In the genomic region with DNA sequence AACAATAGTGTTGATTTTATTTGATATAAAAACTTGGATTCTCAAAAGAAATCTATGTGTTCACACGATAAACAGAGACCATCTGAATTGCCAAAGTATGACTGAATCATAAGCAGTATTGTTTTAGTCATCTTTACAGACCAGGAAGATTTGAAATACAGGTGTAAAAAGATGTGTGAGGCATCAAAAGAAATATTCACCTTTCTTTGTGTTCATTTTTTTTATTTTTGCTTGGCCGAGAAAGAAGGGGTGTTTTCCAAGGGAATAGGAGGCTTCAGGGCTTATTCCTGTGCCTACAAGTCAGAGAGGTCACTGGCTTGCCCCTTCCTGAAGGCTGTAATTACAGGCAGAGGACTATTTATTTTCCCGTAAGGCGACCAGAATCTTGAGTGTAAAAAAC, we compare ENCODE assay signal across 12 cellular contexts. TPM values are rescaled to one million over a fixed set of nuclear protein-coding genes. Genes with fewer than 3 reads are reported as not detected.
DNase-seq lines count a peak whose midpoint lies in the region; ATAC-seq and TF ChIP-seq lines count a peak whose summit lies in the region.
"Had no signal": no experiment of that assay in that cellular context is flagged by ENCODE, and none has a peak within 500 bp of the region (broad histone marks: within the 10 kb centered on the region; RNA-seq: fewer than 3 reads in every experiment).

No MANE protein-coding gene starts in this region.

- H4K20me1 ChIP-seq in IMR-90 (ENCODE audit: insufficient read depth, low read length) (no peaks in the 10 kb centered on the region), PC-9 (ENCODE audit: insufficient read depth) (no peaks in the 10 kb centered on the region)

- no peak overlapping the region for H3K23ac ChIP-seq in IMR-90 (ENCODE audit: low read depth, low read length)

- TF ChIP-seq CTCF in IMR-90 (conservative IDR thresholded peaks at IDR 0.05; ENCODE audit: low read depth, low read length) (no peak), PC-9 (conservative IDR thresholded peaks at IDR 0.05) (no peak), epithelial cell of esophagus (IDR thresholded peaks at IDR 0.05; ENCODE audit: insufficient read depth, low read depth, low read length, missing control alignments) (no peak)

- TF ChIP-seq RAD21 in IMR-90 (IDR thresholded peaks at IDR 0.05; ENCODE audit: low read length), result no peak

- H3K4me1 ChIP-seq in IMR-90 (ENCODE audit: control insufficient read depth, insufficient read depth, low read length) (peaks cover 6% of the 10 kb centered on the region), PC-9 (replicated peaks; ENCODE audit: insufficient read depth) (peaks cover 73% of the 10 kb centered on the region), skeletal muscle satellite cell (ENCODE audit: control insufficient read depth, insufficient read depth, low read length) (peaks cover 90% of the 10 kb centered on the region)

- no peak overlapping the region for H3K4me2 ChIP-seq in IMR-90 (ENCODE audit: low read depth, low read length)
- H3K4me2 ChIP-seq in PC-9, result peak overlapping the region; percentile 10; the same call in 1 of the 2 replicates
- peak overlapping the region; percentile 24 for H3K4me2 ChIP-seq in skeletal muscle satellite cell (ENCODE audit: low read length)

- ATAC-seq in IMR-90 (ENCODE audit: low read depth), result no peak
- ATAC-seq: Right ventricle myocardium inferior had no signal

- H2AK9ac ChIP-seq in IMR-90 (replicated peaks; ENCODE audit: low read depth, low read length, poor library complexity), result no peak overlapping the region

- H3K36me3 ChIP-seq in IMR-90 (ENCODE audit: control insufficient read depth, insufficient read depth, low read length), result no peaks in the 10 kb centered on the region
- peaks cover 7% of the 10 kb centered on the region; the same call in 1 of the 2 replicates for H3K36me3 ChIP-seq in PC-9 (ENCODE audit: low read depth)
- peaks cover 10% of the 10 kb centered on the region for H3K36me3 ChIP-seq in skeletal muscle satellite cell (ENCODE audit: insufficient read depth, low read length)

- no peaks in the 10 kb centered on the region for H3K27me3 ChIP-seq in IMR-90 (ENCODE audit: control insufficient read depth, insufficient read depth, low read length)
- H3K27me3 ChIP-seq in PC-9 (ENCODE audit: insufficient read depth, low read depth), result no peaks in the 10 kb centered on the region
- H3K27me3 ChIP-seq in skeletal muscle satellite cell (ENCODE audit: control insufficient read depth, insufficient read depth, low read length), result no peaks in the 10 kb centered on the region

- H3K4ac ChIP-seq in IMR-90 (ENCODE audit: low read depth, low read length), result no peak overlapping the region

- no peak overlapping the region for H3K14ac ChIP-seq in IMR-90 (replicated peaks; ENCODE audit: low read depth, low read length)

- no peak overlapping the region for H2AFZ ChIP-seq in IMR-90 (replicated peaks; ENCODE audit: low read length, poor library complexity)
- H2AFZ ChIP-seq in PC-9, result no peak overlapping the region

- no CpG with 5 or more reads among the region's 4 CpGs for WGBS in IMR-90 (ENCODE audit: extremely low coverage in 2 of 2, insufficient read length in 1 of 2), 2 experiments

- BruUV-seq in IMR-90 (replicated peaks; lab: Mats Ljungman, UMichigan) (no TSS peak), PC-9 (replicated peaks; lab: Mats Ljungman, UMichigan) (no TSS peak)

- H2AK5ac ChIP-seq in IMR-90 (ENCODE audit: low read depth, low read length), result no peak overlapping the region

- H3K18ac ChIP-seq in IMR-90 (ENCODE audit: low read depth, low read length), result 0 out of 2 replicates have a peak overlapping the region, but pooled peaks have one; percentile 6

- intact Hi-C loops in IMR-90 (cut with micrococcal nuclease) (no loop called here), PC-9 (cut with micrococcal nuclease; ENCODE audit: unreplicated experiment) (loop anchor here (5.0 kb wide), 1 partner anchor 267 kb away; no protein-coding TSS in a partner anchor)

- no peak overlapping the region for H4K8ac ChIP-seq in IMR-90 (ENCODE audit: low read depth in 2 of 2, low read length in 2 of 2)

- H2BK15ac ChIP-seq in IMR-90 (ENCODE audit: low read depth, low read length), result no peak overlapping the region

- H4K5ac ChIP-seq in IMR-90 (ENCODE audit: low read depth, low read length), result no peak overlapping the region

- in situ Hi-C loops in IMR-90 (cut with MboI; ENCODE audit: low sequenced_read_pairs), result no loop called here

- no peak overlapping the region for H2BK5ac ChIP-seq in IMR-90 (ENCODE audit: low read depth, low read length, poor library complexity, severe bottlenecking)

- POLR2A ChIA-PET in IMR-90 (lab: Charles Lee; ENCODE audit: unreplicated experiment) (no interaction called here), PC-9 (lab: Charles Lee; ENCODE audit: unreplicated experiment) (no interaction called here)

- H3K79me2 ChIP-seq in PC-9 (ENCODE audit: low read depth), result peaks cover 58% of the 10 kb centered on the region

- TF ChIP-seq POLR2A in IMR-90 (IDR thresholded peaks at IDR 0.05; ENCODE audit: low read depth, low read length), result no peak

- H3K9ac ChIP-seq in IMR-90 (ENCODE audit: low read depth, low read length), result no peak overlapping the region
- H3K9ac ChIP-seq in skeletal muscle satellite cell (ENCODE audit: low read depth, low read length), result no peak overlapping the region

- H2BK20ac ChIP-seq in IMR-90 (ENCODE audit: low read depth, low read length), result no peak overlapping the region

- H3K9me1 ChIP-seq in IMR-90 (ENCODE audit: insufficient read depth, low read length), result peaks cover 10% of the 10 kb centered on the region

- H3K9me3 ChIP-seq in IMR-90 (ENCODE audit: control insufficient read depth, insufficient read depth, low read length) (no peaks in the 10 kb centered on the region), PC-9 (ENCODE audit: insufficient read depth, low read depth) (no peaks in the 10 kb centered on the region), skeletal muscle satellite cell (replicated peaks; ENCODE audit: low read length) (no peaks in the 10 kb centered on the region)

- no peak overlapping the region for H2BK120ac ChIP-seq in IMR-90 (ENCODE audit: low read depth, low read length)

- H3K9me2 ChIP-seq in PC-9 (ENCODE audit: insufficient read depth), result no peaks in the 10 kb centered on the region

- dilution Hi-C loops in IMR-90 (cut with HindIII; ENCODE audit: low sequenced_read_pairs, unreplicated experiment), result no loop called here

- peaks cover 14 to 25% of the 10 kb centered on the region in 2 experiments; a peak in 3 of 4 replicates for H3K79me1 ChIP-seq in IMR-90 (ENCODE audit: low read depth in 1 of 2, low read length in 2 of 2)

- H3K4me3 ChIP-seq in IMR-90 (ENCODE audit: insufficient read depth, low read depth, low read length) (no peak overlapping the region), PC-9 (no peak overlapping the region), epithelial cell of esophagus (ENCODE audit: low read length) (no peak overlapping the region), skeletal muscle satellite cell (ENCODE audit: low read length) (no peak overlapping the region)

- peaks cover 38% of the 10 kb centered on the region for H3F3A ChIP-seq in PC-9 (ENCODE audit: insufficient read depth, low read depth)

- no peak overlapping the region for H3K56ac ChIP-seq in IMR-90 (ENCODE audit: extremely low read depth, insufficient read depth, low read length)

- DNase-seq in IMR-90, result no peak
- no peak for DNase-seq in PC-9
- DNase-seq in epithelial cell of esophagus (ENCODE audit: low read depth), result peak; percentile 69
- DNase-seq in NCI-H526 treated with DMSO at 0.1 percent for 48 hours (lab: John Stamatoyannopoulos, UW), result no peak
- no peak for DNase-seq in GDM1 (lab: John Stamatoyannopoulos, UW)
- DNase-seq in NCI-H1105 (lab: John Stamatoyannopoulos, UW), result no peak
- DNase-seq: CD4-positive, CD25-positive, alpha-beta regulatory T cell; NCI-H226; NCI-H524 treated with DMSO at 0.1 percent for 48 hours had no signal

- H4K91ac ChIP-seq in IMR-90 (ENCODE audit: insufficient read depth, low read depth, low read length), result no peak overlapping the region

- CTCF ChIA-PET in IMR-90 (lab: Yijun Ruan, JAX), result no interaction called here
- CTCF ChIA-PET in PC-9 (lab: Charles Lee), result no interaction called here

- H3K27ac ChIP-seq in IMR-90 (ENCODE audit: insufficient read depth, low read length) (no peak overlapping the region), PC-9 (peak overlapping the region; percentile 78)

TF ChIP-seq in IMR-90, 13 proteins besides CTCF, POLR2A, EP300 and RAD21:
- no peak for TF ChIP-seq NFE2L2 (IDR thresholded peaks at IDR 0.05; ENCODE audit: low read depth, low read length)
- TF ChIP-seq BHLHE40 (IDR thresholded peaks at IDR 0.05; ENCODE audit: low read depth, low read length), result no peak
- TF ChIP-seq ELK1 (IDR thresholded peaks at IDR 0.05; ENCODE audit: borderline replicate concordance, low read depth, low read length), result no peak
- TF ChIP-seq FOS (IDR thresholded peaks at IDR 0.05; ENCODE audit: low read depth, low read length), result no peak
- TF ChIP-seq SMC3 (IDR thresholded peaks at IDR 0.05; ENCODE audit: low read depth, low read length), result no peak
- no peak for TF ChIP-seq CHD1 (IDR thresholded peaks at IDR 0.05; ENCODE audit: low read depth, low read length)
- TF ChIP-seq MAFK (IDR thresholded peaks at IDR 0.05; ENCODE audit: low read depth, low read length), result no peak
- no peak for TF ChIP-seq MXI1 (IDR thresholded peaks at IDR 0.05; ENCODE audit: borderline replicate concordance, low read depth, low read length)

RNA-seq across cellular contexts. Expression of gene MET, which starts 37.3 kb away (rescaled TPM):
- 68.0 and 84.6 TPM in 2 replicates for total RNA-seq in IMR-90 (2012; rRNA removed)
- polyA plus RNA-seq in IMR-90 (2012; rRNA removed), result 14.5 and 15.0 TPM in 2 replicates
- 7.0 and 7.9 TPM in 2 replicates for polyA plus RNA-seq in IMR-90 (2012; cell fraction: cytosol; rRNA removed)
- polyA plus RNA-seq in IMR-90 (2012; cell fraction: nucleus; rRNA removed; ENCODE audit: low replicate concordance), result 3.0 and 10.6 TPM in 2 replicates
- total RNA-seq in PC-9 (2021), result 237 and 287 TPM in 2 replicates
- total RNA-seq in skeletal muscle satellite cell (2012; rRNA removed), result 55.9 and 94.8 TPM in 2 replicates
- total RNA-seq: CD4-positive, CD25-positive, alpha-beta regulatory T cell had no signal
- polyA plus RNA-seq: CD4-positive, CD25-positive, alpha-beta regulatory T cell; IgD-negative memory B cell had no signal
